In the genomic region with DNA sequence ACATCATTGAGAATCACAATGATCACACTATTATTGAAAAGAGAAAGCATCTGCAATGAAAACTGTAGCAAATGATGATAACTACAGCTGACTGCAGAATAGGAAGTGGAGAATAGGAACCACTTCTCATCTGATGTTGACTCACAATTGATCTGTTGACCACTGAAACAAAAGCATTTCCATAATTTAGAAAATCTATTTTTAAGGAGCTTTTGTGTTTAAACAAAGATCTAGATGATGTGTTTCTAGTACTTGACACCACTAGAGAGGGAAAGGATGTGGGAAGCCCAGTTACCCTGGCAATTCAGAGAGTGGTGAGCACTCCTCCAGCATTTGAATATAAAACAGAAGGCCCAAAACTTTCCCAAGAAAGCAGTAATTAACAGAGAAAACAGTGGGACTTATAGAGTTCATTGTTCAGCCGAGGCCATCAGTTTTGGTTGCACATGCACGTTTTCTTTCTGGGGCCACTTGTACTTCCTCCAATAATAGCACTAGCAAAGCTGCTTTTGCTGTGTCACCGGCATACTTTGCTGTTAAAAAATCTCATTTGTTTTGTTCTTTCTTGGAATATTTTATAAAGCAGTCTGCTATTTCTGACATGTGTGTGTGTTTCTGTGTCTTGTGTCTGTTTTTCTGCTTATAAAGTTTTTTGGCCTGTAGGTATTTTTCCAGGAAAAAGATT, we compare ENCODE assay signal across 1 cellular context.
A peak's percentile ranks its signal among the peaks of the same experiment; 100 is the strongest.
TF ChIP-seq lines count a peak whose summit lies in the region.

No MANE protein-coding gene starts in this region.

TF ChIP-seq in GM12878, 131 proteins besides CTCF, POLR2A, EP300 and RAD21 (continued from another document and continues in another):
- TF ChIP-seq, protein P1, sequence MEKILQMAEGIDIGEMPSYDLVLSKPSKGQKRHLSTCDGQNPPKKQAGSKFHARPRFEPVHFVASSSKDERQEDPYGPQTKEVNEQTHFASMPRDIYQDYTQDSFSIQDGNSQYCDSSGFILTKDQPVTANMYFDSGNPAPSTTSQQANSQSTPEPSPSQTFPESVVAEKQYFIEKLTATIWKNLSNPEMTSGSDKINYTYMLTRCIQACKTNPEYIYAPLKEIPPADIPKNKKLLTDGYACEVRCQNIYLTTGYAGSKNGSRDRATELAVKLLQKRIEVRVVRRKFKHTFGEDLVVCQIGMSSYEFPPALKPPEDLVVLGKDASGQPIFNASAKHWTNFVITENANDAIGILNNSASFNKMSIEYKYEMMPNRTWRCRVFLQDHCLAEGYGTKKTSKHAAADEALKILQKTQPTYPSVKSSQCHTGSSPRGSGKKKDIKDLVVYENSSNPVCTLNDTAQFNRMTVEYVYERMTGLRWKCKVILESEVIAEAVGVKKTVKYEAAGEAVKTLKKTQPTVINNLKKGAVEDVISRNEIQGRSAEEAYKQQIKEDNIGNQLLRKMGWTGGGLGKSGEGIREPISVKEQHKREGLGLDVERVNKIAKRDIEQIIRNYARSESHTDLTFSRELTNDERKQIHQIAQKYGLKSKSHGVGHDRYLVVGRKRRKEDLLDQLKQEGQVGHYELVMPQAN (conservative IDR thresholded peaks at IDR 0.05), result no peak
- TF ChIP-seq ZNF384 (IDR thresholded peaks at IDR 0.05; ENCODE audit: borderline replicate concordance, low read depth, low read length) (no peak), IKZF2 (IDR thresholded peaks at IDR 0.05) (peak; percentile 55 to 59; a peak in 2 of 4 replicates), PAX5 (IDR thresholded peaks at IDR 0.05; ENCODE audit: borderline replicate concordance, low read depth, low read length) (no peak), RUNX3 (IDR thresholded peaks at IDR 0.05; ENCODE audit: low read length) (peak; percentile 67), BHLHE40 (IDR thresholded peaks at IDR 0.05; ENCODE audit: borderline replicate concordance in 1 of 2, low read depth in 2 of 2, low read length in 1 of 2) (peak; percentile 54 to 66; a peak in 2 of 4 replicates), YBX1 (IDR thresholded peaks at IDR 0.05) (no peak), SMAD1 (IDR thresholded peaks at IDR 0.05; ENCODE audit: low read depth, partially characterized antibody) (no peak), RBBP5 (conservative IDR thresholded peaks at IDR 0.05) (no peak), NFXL1 (IDR thresholded peaks at IDR 0.05; ENCODE audit: borderline replicate concordance) (no peak), MEF2B (IDR thresholded peaks at IDR 0.05; ENCODE audit: partially characterized antibody, poor library complexity, severe bottlenecking) (no peak), FOS (IDR thresholded peaks at IDR 0.05; ENCODE audit: borderline replicate concordance, extremely low read depth, insufficient read length) (no peak), RCOR1 (conservative IDR thresholded peaks at IDR 0.05; ENCODE audit: low read depth, low read length) (no peak), FOXM1 (IDR thresholded peaks at IDR 0.05; ENCODE audit: low read depth, low read length) (no peak), RELA (IDR thresholded peaks at IDR 0.05; ENCODE audit: borderline replicate concordance, partially characterized antibody) (no peak), KLF5 (IDR thresholded peaks at IDR 0.05; ENCODE audit: partially characterized antibody) (no peak), ZNF207 (IDR thresholded peaks at IDR 0.05; ENCODE audit: borderline replicate concordance) (no peak), CHD2 (IDR thresholded peaks at IDR 0.05; ENCODE audit: borderline replicate concordance, low read depth, low read length) (no peak), SPI1 (IDR thresholded peaks at IDR 0.05; ENCODE audit: borderline replicate concordance, insufficient read depth, low read depth, low read length) (peak; percentile 74), ZZZ3 (IDR thresholded peaks at IDR 0.05; ENCODE audit: control insufficient read depth, insufficient read length, low read depth) (no peak), NFIC (IDR thresholded peaks at IDR 0.05; ENCODE audit: low read depth, low read length) (peak; percentile 30; the same call in 1 of the 2 replicates), ZNF622 (IDR thresholded peaks at IDR 0.05) (no peak), CEBPB (IDR thresholded peaks at IDR 0.05; ENCODE audit: borderline replicate concordance in 1 of 2, low read depth in 2 of 2, low read length in 2 of 2) (no peak), TAF1 (IDR thresholded peaks at IDR 0.05; ENCODE audit: borderline replicate concordance, low read depth, low read length) (no peak), NFYA (IDR thresholded peaks at IDR 0.05; ENCODE audit: borderline replicate concordance, low read depth, low read length) (no peak), NR2C1 (IDR thresholded peaks at IDR 0.05) (no peak), ZNF274 (IDR thresholded peaks at IDR 0.05; ENCODE audit: insufficient read depth, insufficient read length) (no peak), STAT1 (conservative IDR thresholded peaks at IDR 0.05) (no peak), KDM1A (IDR thresholded peaks at IDR 0.05; ENCODE audit: borderline replicate concordance) (no peak), EGR1 (IDR thresholded peaks at IDR 0.05; ENCODE audit: borderline replicate concordance in 1 of 2, low read depth in 2 of 2, low read length in 2 of 2) (no peak), NRF1 (conservative IDR thresholded peaks at IDR 0.05; ENCODE audit: low read depth, low read length) (no peak), TBL1XR1 (IDR thresholded peaks at IDR 0.05; ENCODE audit: low read depth, low read length) (no peak), MYB (IDR thresholded peaks at IDR 0.05; ENCODE audit: borderline replicate concordance, low read depth, low read length) (no peak), CBX3 (IDR thresholded peaks at IDR 0.05; ENCODE audit: borderline replicate concordance, low read depth) (no peak), HCFC1 (IDR thresholded peaks at IDR 0.05; ENCODE audit: low read length) (no peak)
- TF ChIP-seq, protein P2, sequence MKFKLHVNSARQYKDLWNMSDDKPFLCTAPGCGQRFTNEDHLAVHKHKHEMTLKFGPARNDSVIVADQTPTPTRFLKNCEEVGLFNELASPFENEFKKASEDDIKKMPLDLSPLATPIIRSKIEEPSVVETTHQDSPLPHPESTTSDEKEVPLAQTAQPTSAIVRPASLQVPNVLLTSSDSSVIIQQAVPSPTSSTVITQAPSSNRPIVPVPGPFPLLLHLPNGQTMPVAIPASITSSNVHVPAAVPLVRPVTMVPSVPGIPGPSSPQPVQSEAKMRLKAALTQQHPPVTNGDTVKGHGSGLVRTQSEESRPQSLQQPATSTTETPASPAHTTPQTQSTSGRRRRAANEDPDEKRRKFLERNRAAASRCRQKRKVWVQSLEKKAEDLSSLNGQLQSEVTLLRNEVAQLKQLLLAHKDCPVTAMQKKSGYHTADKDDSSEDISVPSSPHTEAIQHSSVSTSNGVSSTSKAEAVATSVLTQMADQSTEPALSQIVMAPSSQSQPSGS (IDR thresholded peaks at IDR 0.05; ENCODE audit: low read length), result peak; percentile 41; the same call in 1 of the 2 replicates
- TF ChIP-seq, protein P3, sequence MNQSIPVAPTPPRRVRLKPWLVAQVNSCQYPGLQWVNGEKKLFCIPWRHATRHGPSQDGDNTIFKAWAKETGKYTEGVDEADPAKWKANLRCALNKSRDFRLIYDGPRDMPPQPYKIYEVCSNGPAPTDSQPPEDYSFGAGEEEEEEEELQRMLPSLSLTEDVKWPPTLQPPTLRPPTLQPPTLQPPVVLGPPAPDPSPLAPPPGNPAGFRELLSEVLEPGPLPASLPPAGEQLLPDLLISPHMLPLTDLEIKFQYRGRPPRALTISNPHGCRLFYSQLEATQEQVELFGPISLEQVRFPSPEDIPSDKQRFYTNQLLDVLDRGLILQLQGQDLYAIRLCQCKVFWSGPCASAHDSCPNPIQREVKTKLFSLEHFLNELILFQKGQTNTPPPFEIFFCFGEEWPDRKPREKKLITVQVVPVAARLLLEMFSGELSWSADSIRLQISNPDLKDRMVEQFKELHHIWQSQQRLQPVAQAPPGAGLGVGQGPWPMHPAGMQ (IDR thresholded peaks at IDR 0.05; ENCODE audit: borderline replicate concordance), result no peak
- TF ChIP-seq, protein P4, sequence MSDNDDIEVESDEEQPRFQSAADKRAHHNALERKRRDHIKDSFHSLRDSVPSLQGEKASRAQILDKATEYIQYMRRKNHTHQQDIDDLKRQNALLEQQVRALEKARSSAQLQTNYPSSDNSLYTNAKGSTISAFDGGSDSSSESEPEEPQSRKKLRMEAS (IDR thresholded peaks at IDR 0.05; ENCODE audit: low read depth, low read length), result no peak
- TF ChIP-seq, protein P5, sequence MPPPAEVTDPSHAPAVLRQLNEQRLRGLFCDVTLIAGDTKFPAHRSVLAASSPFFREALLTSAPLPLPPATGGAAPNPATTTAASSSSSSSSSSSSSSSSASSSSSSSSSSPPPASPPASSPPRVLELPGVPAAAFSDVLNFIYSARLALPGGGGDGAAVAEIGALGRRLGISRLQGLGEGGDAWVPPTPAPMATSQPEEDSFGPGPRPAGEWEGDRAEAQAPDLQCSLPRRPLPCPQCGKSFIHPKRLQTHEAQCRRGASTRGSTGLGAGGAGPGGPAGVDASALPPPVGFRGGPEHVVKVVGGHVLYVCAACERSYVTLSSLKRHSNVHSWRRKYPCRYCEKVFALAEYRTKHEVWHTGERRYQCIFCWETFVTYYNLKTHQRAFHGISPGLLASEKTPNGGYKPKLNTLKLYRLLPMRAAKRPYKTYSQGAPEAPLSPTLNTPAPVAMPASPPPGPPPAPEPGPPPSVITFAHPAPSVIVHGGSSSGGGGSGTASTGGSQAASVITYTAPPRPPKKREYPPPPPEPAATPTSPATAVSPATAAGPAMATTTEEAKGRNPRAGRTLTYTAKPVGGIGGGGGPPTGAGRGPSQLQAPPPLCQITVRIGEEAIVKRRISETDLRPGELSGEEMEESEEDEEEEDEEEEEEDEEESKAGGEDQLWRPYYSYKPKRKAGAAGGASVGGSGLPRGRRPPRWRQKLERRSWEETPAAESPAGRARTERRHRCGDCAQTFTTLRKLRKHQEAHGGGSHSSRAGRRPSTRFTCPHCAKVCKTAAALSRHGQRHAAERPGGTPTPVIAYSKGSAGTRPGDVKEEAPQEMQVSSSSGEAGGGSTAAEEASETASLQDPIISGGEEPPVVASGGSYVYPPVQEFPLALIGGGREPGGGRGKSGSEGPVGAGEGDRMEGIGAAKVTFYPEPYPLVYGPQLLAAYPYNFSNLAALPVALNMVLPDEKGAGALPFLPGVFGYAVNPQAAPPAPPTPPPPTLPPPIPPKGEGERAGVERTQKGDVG (CRISPR knock-in tag; IDR thresholded peaks at IDR 0.05), result no peak
- TF ChIP-seq, protein P6, sequence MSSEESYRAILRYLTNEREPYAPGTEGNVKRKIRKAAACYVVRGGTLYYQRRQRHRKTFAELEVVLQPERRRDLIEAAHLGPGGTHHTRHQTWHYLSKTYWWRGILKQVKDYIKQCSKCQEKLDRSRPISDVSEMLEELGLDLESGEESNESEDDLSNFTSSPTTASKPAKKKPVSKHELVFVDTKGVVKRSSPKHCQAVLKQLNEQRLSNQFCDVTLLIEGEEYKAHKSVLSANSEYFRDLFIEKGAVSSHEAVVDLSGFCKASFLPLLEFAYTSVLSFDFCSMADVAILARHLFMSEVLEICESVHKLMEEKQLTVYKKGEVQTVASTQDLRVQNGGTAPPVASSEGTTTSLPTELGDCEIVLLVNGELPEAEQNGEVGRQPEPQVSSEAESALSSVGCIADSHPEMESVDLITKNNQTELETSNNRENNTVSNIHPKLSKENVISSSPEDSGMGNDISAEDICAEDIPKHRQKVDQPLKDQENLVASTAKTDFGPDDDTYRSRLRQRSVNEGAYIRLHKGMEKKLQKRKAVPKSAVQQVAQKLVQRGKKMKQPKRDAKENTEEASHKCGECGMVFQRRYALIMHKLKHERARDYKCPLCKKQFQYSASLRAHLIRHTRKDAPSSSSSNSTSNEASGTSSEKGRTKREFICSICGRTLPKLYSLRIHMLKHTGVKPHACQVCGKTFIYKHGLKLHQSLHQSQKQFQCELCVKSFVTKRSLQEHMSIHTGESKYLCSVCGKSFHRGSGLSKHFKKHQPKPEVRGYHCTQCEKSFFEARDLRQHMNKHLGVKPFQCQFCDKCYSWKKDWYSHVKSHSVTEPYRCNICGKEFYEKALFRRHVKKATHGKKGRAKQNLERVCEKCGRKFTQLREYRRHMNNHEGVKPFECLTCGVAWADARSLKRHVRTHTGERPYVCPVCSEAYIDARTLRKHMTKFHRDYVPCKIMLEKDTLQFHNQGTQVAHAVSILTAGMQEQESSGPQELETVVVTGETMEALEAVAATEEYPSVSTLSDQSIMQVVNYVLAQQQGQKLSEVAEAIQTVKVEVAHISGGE (CRISPR knock-in tag; IDR thresholded peaks at IDR 0.05), result no peak
- TF ChIP-seq, protein P7, sequence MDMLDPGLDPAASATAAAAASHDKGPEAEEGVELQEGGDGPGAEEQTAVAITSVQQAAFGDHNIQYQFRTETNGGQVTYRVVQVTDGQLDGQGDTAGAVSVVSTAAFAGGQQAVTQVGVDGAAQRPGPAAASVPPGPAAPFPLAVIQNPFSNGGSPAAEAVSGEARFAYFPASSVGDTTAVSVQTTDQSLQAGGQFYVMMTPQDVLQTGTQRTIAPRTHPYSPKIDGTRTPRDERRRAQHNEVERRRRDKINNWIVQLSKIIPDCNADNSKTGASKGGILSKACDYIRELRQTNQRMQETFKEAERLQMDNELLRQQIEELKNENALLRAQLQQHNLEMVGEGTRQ (IDR thresholded peaks at IDR 0.05; ENCODE audit: borderline replicate concordance, low read depth, low read length), result no peak
- TF ChIP-seq, protein P8, sequence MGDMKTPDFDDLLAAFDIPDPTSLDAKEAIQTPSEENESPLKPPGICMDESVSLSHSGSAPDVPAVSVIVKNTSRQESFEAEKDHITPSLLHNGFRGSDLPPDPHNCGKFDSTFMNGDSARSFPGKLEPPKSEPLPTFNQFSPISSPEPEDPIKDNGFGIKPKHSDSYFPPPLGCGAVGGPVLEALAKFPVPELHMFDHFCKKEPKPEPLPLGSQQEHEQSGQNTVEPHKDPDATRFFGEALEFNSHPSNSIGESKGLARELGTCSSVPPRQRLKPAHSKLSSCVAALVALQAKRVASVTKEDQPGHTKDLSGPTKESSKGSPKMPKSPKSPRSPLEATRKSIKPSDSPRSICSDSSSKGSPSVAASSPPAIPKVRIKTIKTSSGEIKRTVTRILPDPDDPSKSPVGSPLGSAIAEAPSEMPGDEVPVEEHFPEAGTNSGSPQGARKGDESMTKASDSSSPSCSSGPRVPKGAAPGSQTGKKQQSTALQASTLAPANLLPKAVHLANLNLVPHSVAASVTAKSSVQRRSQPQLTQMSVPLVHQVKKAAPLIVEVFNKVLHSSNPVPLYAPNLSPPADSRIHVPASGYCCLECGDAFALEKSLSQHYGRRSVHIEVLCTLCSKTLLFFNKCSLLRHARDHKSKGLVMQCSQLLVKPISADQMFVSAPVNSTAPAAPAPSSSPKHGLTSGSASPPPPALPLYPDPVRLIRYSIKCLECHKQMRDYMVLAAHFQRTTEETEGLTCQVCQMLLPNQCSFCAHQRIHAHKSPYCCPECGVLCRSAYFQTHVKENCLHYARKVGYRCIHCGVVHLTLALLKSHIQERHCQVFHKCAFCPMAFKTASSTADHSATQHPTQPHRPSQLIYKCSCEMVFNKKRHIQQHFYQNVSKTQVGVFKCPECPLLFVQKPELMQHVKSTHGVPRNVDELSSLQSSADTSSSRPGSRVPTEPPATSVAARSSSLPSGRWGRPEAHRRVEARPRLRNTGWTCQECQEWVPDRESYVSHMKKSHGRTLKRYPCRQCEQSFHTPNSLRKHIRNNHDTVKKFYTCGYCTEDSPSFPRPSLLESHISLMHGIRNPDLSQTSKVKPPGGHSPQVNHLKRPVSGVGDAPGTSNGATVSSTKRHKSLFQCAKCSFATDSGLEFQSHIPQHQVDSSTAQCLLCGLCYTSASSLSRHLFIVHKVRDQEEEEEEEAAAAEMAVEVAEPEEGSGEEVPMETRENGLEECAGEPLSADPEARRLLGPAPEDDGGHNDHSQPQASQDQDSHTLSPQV (IDR thresholded peaks at IDR 0.05), result 0 out of 2 replicates have a peak, but pooled peaks have one; percentile 11
